In the genomic region with DNA sequence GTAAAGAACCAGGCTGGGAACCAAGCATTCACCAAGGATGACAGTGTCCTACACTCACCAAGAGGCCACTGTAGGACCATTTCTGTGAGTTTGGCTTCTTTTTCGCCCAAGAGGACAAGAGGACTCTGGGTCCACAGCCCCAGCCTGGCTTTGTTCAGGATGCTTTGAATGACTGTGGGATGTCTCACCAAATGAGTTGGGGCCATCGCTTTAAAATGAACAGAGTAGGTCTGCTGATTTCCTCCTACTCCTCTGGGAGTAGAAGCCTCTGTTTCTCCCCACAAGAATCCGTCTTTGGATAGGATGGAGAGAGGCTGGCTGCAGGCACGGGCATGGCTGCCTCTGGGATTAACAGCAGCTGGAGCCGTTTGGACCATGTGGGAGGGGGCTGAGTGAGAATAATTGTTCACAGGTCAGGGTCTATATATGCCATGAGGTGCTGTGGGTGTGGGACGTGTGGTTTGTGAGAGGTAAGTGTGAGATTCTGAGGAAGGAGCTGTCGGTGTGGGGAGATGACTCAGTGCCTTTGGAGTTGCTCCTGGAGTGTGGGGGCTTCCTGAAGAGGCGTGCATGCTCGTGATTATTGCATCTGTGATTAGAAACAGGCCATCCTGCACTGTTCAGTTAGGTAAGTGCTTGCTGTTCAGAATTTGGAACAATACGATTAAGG, we compare ENCODE assay signal across 1 cellular context.
TF ChIP-seq lines count a peak whose summit lies in the region.

No MANE protein-coding gene starts in this region.

TF ChIP-seq in HEK293, 187 proteins besides CTCF, POLR2A, EP300 and RAD21 (continued from another document):
- no peak for TF ChIP-seq PRDM2 (tag by site-specific recombination; IDR thresholded peaks at IDR 0.05; ENCODE audit: borderline replicate concordance)
- no peak for TF ChIP-seq ZBTB6 (tag by site-specific recombination; IDR thresholded peaks at IDR 0.05)
- no peak for TF ChIP-seq ZNF629 (tag by site-specific recombination; IDR thresholded peaks at IDR 0.05)
- TF ChIP-seq EGR2 (tag by site-specific recombination; IDR thresholded peaks at IDR 0.05; ENCODE audit: low read depth), result peak; percentile 95
- no peak for TF ChIP-seq ZBTB49 (tag by site-specific recombination; IDR thresholded peaks at IDR 0.05; ENCODE audit: low read depth)
- no peak for TF ChIP-seq ZFP3 (tag by site-specific recombination; IDR thresholded peaks at IDR 0.05; ENCODE audit: low read depth)
- no peak for TF ChIP-seq ZNF211 (tag by site-specific recombination; IDR thresholded peaks at IDR 0.05; ENCODE audit: low read depth)
- TF ChIP-seq ZNF548 (tag by site-specific recombination; IDR thresholded peaks at IDR 0.05), result no peak
- TF ChIP-seq ZNF133 (tag by site-specific recombination; IDR thresholded peaks at IDR 0.05), result no peak
- TF ChIP-seq ZNF621 (tag by site-specific recombination; IDR thresholded peaks at IDR 0.05), result no peak
TF ChIP-seq in HEK293: peak in this region for 2.
